Comparison of ENCODE assay signal across 8 cellular contexts in genomic region chr3:148991219-148992026, GRCh38. TPM values are rescaled to one million over a fixed set of nuclear protein-coding genes. Genes with fewer than 3 reads are reported as not detected.
DNase-seq lines count a peak whose midpoint lies in the region; ATAC-seq and TF ChIP-seq lines count a peak whose summit lies in the region.

Gene GYG1, plus strand, starts transcription at chr3:148991540. Its CDS starts 101 bp downstream, at chr3:148991641.

- peaks cover 5% of the 10 kb centered on the region for H3K27me3 ChIP-seq in endodermal cell (ENCODE audit: control insufficient read depth, insufficient read depth, low read length, poor library complexity, severe bottlenecking)

- DNase-seq in CD1c-positive myeloid dendritic cell (ENCODE audit: extremely low spot score) (peak; percentile 84), GM19240 (ENCODE audit: insufficient read length, low spot score) (peak; percentile 68), NOMO-1 treated with dmso at 0.1 percent for 144 hours (lab: John Stamatoyannopoulos, UW; ENCODE audit: unreplicated experiment) (peak; percentile 80), endodermal cell (peak; percentile 93), mesenteric fat pad (ENCODE audit: low spot score) (peak; percentile 95)
- DNase-seq in activated CD8-positive, alpha-beta memory T cell treated with anti-CD3 and anti-CD28 coated beads, Interleukin-2, amount 10 ng/mL, durations not matched to agents 7 days and 5 days, result peak; percentile 82
- DNase-seq in stimulated activated CD8-positive, alpha-beta memory T cell treated with anti-CD3 and anti-CD28 coated beads, Interleukin-15, amount 100 ng/mL, for 4 hours (ENCODE audit: low read depth in 2 of 2), result peak; percentile 70 to 75

- no peak within 1 kb of the TSS for H3K9ac ChIP-seq in endodermal cell (ENCODE audit: extremely low read depth, low read length, poor library complexity, severe bottlenecking)

- peaks cover 6% of the 10 kb centered on the region for H3K4me1 ChIP-seq in endodermal cell (ENCODE audit: control insufficient read depth, insufficient read depth, low read length)

- peaks cover 60% of the 10 kb centered on the region for H3K4me1 Mint-ChIP-seq in activated CD8-positive, alpha-beta memory T cell treated with anti-CD3 and anti-CD28 coated beads, Interleukin-2, amount 10 ng/mL, durations not matched to agents 7 days and 5 days
- H3K4me1 Mint-ChIP-seq in endodermal cell, result peaks cover 19% of the 10 kb centered on the region

- no peaks in the 10 kb centered on the region for H3K9me3 Mint-ChIP-seq in activated CD8-positive, alpha-beta memory T cell treated with anti-CD3 and anti-CD28 coated beads, Interleukin-2, amount 10 ng/mL, durations not matched to agents 7 days and 5 days (ENCODE audit: low read depth)
- no peaks in the 10 kb centered on the region for H3K9me3 Mint-ChIP-seq in endodermal cell

- H3K9me3 ChIP-seq in endodermal cell (ENCODE audit: control insufficient read depth, low read length), result no peaks in the 10 kb centered on the region

- peak within 1 kb of the TSS; percentile 86 for H3K27ac Mint-ChIP-seq in activated CD8-positive, alpha-beta memory T cell treated with anti-CD3 and anti-CD28 coated beads, Interleukin-2, amount 10 ng/mL, durations not matched to agents 7 days and 5 days
- H3K27ac Mint-ChIP-seq in endodermal cell, result no peak within 1 kb of the TSS

- peaks cover 19% of the 10 kb centered on the region for H3K36me3 ChIP-seq in endodermal cell (ENCODE audit: control insufficient read depth, insufficient read depth, low read length)

- TF ChIP-seq CTCF in endodermal cell (conservative IDR thresholded peaks at IDR 0.05), result peak; percentile 61

- H3K36me3 Mint-ChIP-seq in activated CD8-positive, alpha-beta memory T cell treated with anti-CD3 and anti-CD28 coated beads, Interleukin-2, amount 10 ng/mL, durations not matched to agents 7 days and 5 days, result peaks cover 39% of the 10 kb centered on the region
- peaks cover 14% of the 10 kb centered on the region for H3K36me3 Mint-ChIP-seq in endodermal cell (ENCODE audit: low read depth)

- peak within 1 kb of the TSS; percentile 78 for H3K4me3 ChIP-seq in endodermal cell (ENCODE audit: low read length)

- WGBS in endodermal cell (ENCODE audit: insufficient coverage in 1 of 2, insufficient read length in 1 of 2), 2 experiments, result 0% methylated on average over 26 to 91 of the region's 91 CpGs

- CTCF ChIA-PET in activated CD8-positive, alpha-beta memory T cell treated with anti-CD3 and anti-CD28 coated beads, Interleukin-2, amount 10 ng/mL, durations not matched to agents 7 days and 5 days (lab: Charles Lee), result interaction anchor here (1.2 to 4.1 kb wide), 9 partner anchors 11 to 96 kb away, joined by 3 to 31 read pairs (median 5); no protein-coding TSS in a partner anchor

- ATAC-seq in HG03457 (IDR thresholded peaks at IDR 0.05; ENCODE audit: unreplicated experiment), result peak; percentile 84
- peak; percentile 88 for ATAC-seq in activated CD8-positive, alpha-beta memory T cell treated with anti-CD3 and anti-CD28 coated beads, Interleukin-2, amount 10 ng/mL, durations not matched to agents 7 days and 5 days

- H3K27me3 Mint-ChIP-seq in activated CD8-positive, alpha-beta memory T cell treated with anti-CD3 and anti-CD28 coated beads, Interleukin-2, amount 10 ng/mL, durations not matched to agents 7 days and 5 days, result no peaks in the 10 kb centered on the region
- H3K27me3 Mint-ChIP-seq in endodermal cell (ENCODE audit: insufficient read depth), result peaks cover 8% of the 10 kb centered on the region

- H3K27ac ChIP-seq in endodermal cell (ENCODE audit: low read depth, low read length), result no peak within 1 kb of the TSS

- peak within 1 kb of the TSS; percentile 92 for H3K4me3 Mint-ChIP-seq in activated CD8-positive, alpha-beta memory T cell treated with anti-CD3 and anti-CD28 coated beads, Interleukin-2, amount 10 ng/mL, durations not matched to agents 7 days and 5 days
- peak within 1 kb of the TSS; percentile 65 for H3K4me3 Mint-ChIP-seq in endodermal cell

RNA-seq across cellular contexts. Expression of gene GYG1, which starts in this region (rescaled TPM):
- 10 to 100 TPM; 71.3 to 74.0 TPM for total RNA-seq in activated CD8-positive, alpha-beta memory T cell treated with anti-CD3 and anti-CD28 coated beads, Interleukin-2, amount 10 ng/mL, durations not matched to agents 7 days and 5 days
- total RNA-seq in endodermal cell, result 10 to 100 TPM; 22.2 to 30.6 TPM
- 32.5 TPM for polyA plus RNA-seq in endodermal cell (2013, experiment 1 of 2)
- polyA plus RNA-seq in endodermal cell (2013, experiment 2 of 2), result 27.9 TPM
- total RNA-seq in mesenteric fat pad, result 52.9 TPM
